Comparison of ENCODE assay signal across 24 cellular contexts in genomic region chr1:114700026-114700600, GRCh38. TPM values are rescaled to one million over a fixed set of nuclear protein-coding genes. Genes with fewer than 3 reads are reported as not detected.
"Had no signal": no experiment of that assay in that cellular context is flagged by ENCODE, and none has a peak within 500 bp of the region (broad histone marks: within the 10 kb centered on the region; RNA-seq: fewer than 3 reads in every experiment).

No MANE protein-coding gene starts in this region.

- ATAC-seq: activated CD4-positive, CD25-positive, alpha-beta regulatory T cell treated with anti-CD3 and anti-CD28 coated beads, Interleukin-2, amount 50 U/mL, for 24 hours; activated naive CD8-positive, alpha-beta T cell treated with anti-CD3 and anti-CD28 coated beads, Interleukin-2, amount 50 U/mL, for 24 hours; foreskin keratinocyte; sciatic nerve; stimulated activated naive CD8-positive, alpha-beta T cell treated with anti-CD3 and anti-CD28 coated beads, Interleukin-15, amount 100 ng/mL, for 72 hours; upper lobe of right lung had no signal

- H3K4me1 Mint-ChIP-seq: activated naive CD8-positive, alpha-beta T cell treated with anti-CD3 and anti-CD28 coated beads, Interleukin-2, amount 50 U/mL, for 24 hours; stimulated activated naive CD8-positive, alpha-beta T cell treated with anti-CD3 and anti-CD28 coated beads, Interleukin-15, amount 100 ng/mL, for 72 hours had no signal

- H3K4me3 Mint-ChIP-seq: activated naive CD8-positive, alpha-beta T cell treated with anti-CD3 and anti-CD28 coated beads, Interleukin-2, amount 50 U/mL, for 24 hours; stimulated activated naive CD8-positive, alpha-beta T cell treated with anti-CD3 and anti-CD28 coated beads, Interleukin-15, amount 100 ng/mL, for 72 hours had no signal

- H3K4me1 ChIP-seq: ascending aorta, esophagus squamous epithelium, prostate gland, upper lobe of right lung had no signal

- DNase-seq: activated CD4-positive, alpha-beta T cell treated with anti-CD3 and anti-CD28 coated beads, Interleukin-2, amount 50 U/mL, for 1 hour; activated CD8-positive, alpha-beta memory T cell treated with anti-CD3 and anti-CD28 coated beads for 24 hours; activated naive CD4-positive, alpha-beta T cell; activated naive CD8-positive, alpha-beta T cell treated with anti-CD3 and anti-CD28 coated beads, Interleukin-2, amount 50 U/mL, for 24 hours; effector CD4-positive, alpha-beta T cell; esophagus squamous epithelium; head of caudate nucleus; spleen; stimulated activated naive CD8-positive, alpha-beta T cell treated with anti-CD3 and anti-CD28 coated beads, Interleukin-15, amount 100 ng/mL, for 72 hours; T-helper 1 cell; T1000; upper lobe of right lung had no signal

- H3K9me3 ChIP-seq: ascending aorta, esophagus squamous epithelium, prostate gland, spleen, upper lobe of right lung had no signal

- H3K27ac Mint-ChIP-seq: activated naive CD8-positive, alpha-beta T cell treated with anti-CD3 and anti-CD28 coated beads, Interleukin-2, amount 50 U/mL, for 24 hours; stimulated activated naive CD8-positive, alpha-beta T cell treated with anti-CD3 and anti-CD28 coated beads, Interleukin-15, amount 100 ng/mL, for 72 hours had no signal

- H3K27me3 Mint-ChIP-seq: stimulated activated naive CD8-positive, alpha-beta T cell treated with anti-CD3 and anti-CD28 coated beads, Interleukin-15, amount 100 ng/mL, for 72 hours had no signal

- H3K4me3 ChIP-seq: ascending aorta, cardiac muscle cell, esophagus squamous epithelium, prostate gland, spleen, upper lobe of right lung had no signal

- H3K9me3 Mint-ChIP-seq: activated naive CD8-positive, alpha-beta T cell treated with anti-CD3 and anti-CD28 coated beads, Interleukin-2, amount 50 U/mL, for 24 hours; stimulated activated naive CD8-positive, alpha-beta T cell treated with anti-CD3 and anti-CD28 coated beads, Interleukin-15, amount 100 ng/mL, for 72 hours had no signal

- H3K27me3 ChIP-seq: ascending aorta, esophagus squamous epithelium, foreskin keratinocyte, spleen, upper lobe of right lung had no signal

- FAIRE-seq: colon, endothelial cell of umbilical vein had no signal

- H3K36me3 ChIP-seq: ascending aorta, cardiac muscle cell, prostate gland had no signal

- H3K27ac ChIP-seq: ascending aorta, cardiac muscle cell, esophagus squamous epithelium, foreskin keratinocyte, prostate gland, spleen, upper lobe of right lung had no signal

RNA-seq across cellular contexts. Expression of gene AMPD1, which starts 4.8 kb away (rescaled TPM):
- total RNA-seq: ascending aorta, cardiac muscle cell, endothelial cell of umbilical vein, foreskin keratinocyte, lower leg skin, osteoblast, sciatic nerve, temporal lobe, upper lobe of right lung had no signal
- polyA plus RNA-seq: cardiac muscle cell, endothelial cell of umbilical vein, foreskin keratinocyte, neural cell had no signal
